In the genomic region with DNA sequence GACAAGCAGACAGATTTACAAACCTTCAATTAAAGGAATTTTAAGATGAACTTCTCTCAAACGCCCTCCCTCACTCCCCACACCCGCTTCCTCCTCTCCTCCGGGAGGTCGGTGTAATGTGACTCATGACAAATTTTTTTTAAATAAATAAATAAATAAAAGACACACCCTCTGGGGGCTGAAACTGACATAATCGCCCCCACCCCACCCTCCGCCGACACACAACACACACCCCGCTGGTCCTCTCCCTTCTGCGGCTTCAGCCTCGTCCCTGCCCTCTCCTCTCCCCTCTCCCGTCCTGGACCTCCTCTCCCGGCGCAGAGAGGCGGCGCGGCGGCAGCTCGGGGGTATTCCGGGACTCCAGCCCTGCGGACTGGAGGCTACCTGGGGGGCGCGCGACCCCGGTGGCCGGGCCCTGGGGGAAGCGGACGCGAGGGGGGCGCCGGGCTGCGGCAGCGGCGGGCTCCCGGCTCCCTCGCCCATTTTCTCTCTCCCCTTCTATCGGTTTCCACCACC, we compare ENCODE assay signal across 8 cellular contexts. TPM values are rescaled to one million over a fixed set of nuclear protein-coding genes. Genes with fewer than 3 reads are reported as not detected.
DNase-seq lines count a peak whose midpoint lies in the region; ATAC-seq and TF ChIP-seq lines count a peak whose summit lies in the region.

No MANE protein-coding gene starts in this region.

- H3K79me2 ChIP-seq in mammary epithelial cell (ENCODE audit: insufficient read depth, low read length), result peaks cover 55% of the 10 kb centered on the region

- H4K20me1 ChIP-seq in mammary epithelial cell (ENCODE audit: insufficient read depth, low read length), result no peaks in the 10 kb centered on the region

- H3K36me3 ChIP-seq in mammary epithelial cell (ENCODE audit: insufficient read depth, low read length), result no peaks in the 10 kb centered on the region

- BruUV-seq in mammary epithelial cell (replicated peaks; lab: Mats Ljungman, UMichigan), result TSS peak; percentile 4

- DNase-seq in CMK (ENCODE audit: low read depth) (peak; percentile 29), HuH-7.5 (ENCODE audit: low spot score) (peak; percentile 11), UCSD-AML1 (lab: John Stamatoyannopoulos, UW; ENCODE audit: unreplicated experiment) (peak; percentile 74), mammary epithelial cell (peak; percentile 82), iris pigment epithelial cell (ENCODE audit: low read depth) (peak; percentile 82), middle frontal gyrus (ENCODE audit: extremely low spot score, low spot score) (no peak)
- DNase-seq in stimulated activated CD4-positive, alpha-beta T cell treated with anti-CD3 and anti-CD28 coated beads, Interleukin-12 subunit alpha, Interleukin-12 subunit beta, amount 100 ng/mL, for 24 hours (ENCODE audit: low read depth in 2 of 2), result peak; percentile 10 to 35

- H3K27me3 ChIP-seq in mammary epithelial cell (ENCODE audit: insufficient read depth, low read length), result no peaks in the 10 kb centered on the region

- intact Hi-C loops in mammary epithelial cell (cut with micrococcal nuclease), result loop anchor here (1.0 kb wide), 1 partner anchor 79 kb away; no protein-coding TSS in a partner anchor

- dilution Hi-C loops in mammary epithelial cell (cut with HindIII; ENCODE audit: low sequenced_read_pairs), result no loop called here

- H3K9ac ChIP-seq in mammary epithelial cell (ENCODE audit: insufficient read depth, low read length), result peak overlapping the region; percentile 100

- TF ChIP-seq CTCF in mammary epithelial cell (conservative IDR thresholded peaks at IDR 0.05 in 1 of 2, IDR thresholded peaks at IDR 0.05 in 1 of 2; ENCODE audit: extremely low read depth in 1 of 2, insufficient read depth in 1 of 2, low read depth in 1 of 2, low read length in 2 of 2), result no peak

- CTCF ChIA-PET in mammary epithelial cell (lab: Charles Lee; ENCODE audit: low non-redundant PET), result no interaction called here

- WGBS in mammary epithelial cell (ENCODE audit: low coverage, missing lambda C conversion rate), result 3% methylated on average over 9 of the region's 36 CpGs

- H3K27ac ChIP-seq in mammary epithelial cell (ENCODE audit: insufficient read depth, low read depth, low read length), result peak overlapping the region; percentile 100

- H3K4me3 ChIP-seq in mammary epithelial cell (replicated peaks in 1 of 3; ENCODE audit: insufficient read depth in 1 of 3, low read depth in 2 of 3, low read length in 3 of 3), result peak overlapping the region; percentile 88 to 100 (median 89)

- in situ Hi-C loops in mammary epithelial cell (cut with MboI; ENCODE audit: low sequenced_read_pairs in 2 of 2), result no loop called here

- H3K9me3 ChIP-seq in mammary epithelial cell (replicated peaks; ENCODE audit: insufficient read depth, low read length), result no peaks in the 10 kb centered on the region

- peaks cover 19% of the 10 kb centered on the region for H3K4me1 ChIP-seq in mammary epithelial cell (ENCODE audit: insufficient read depth, low read length)

- H3K4me2 ChIP-seq in mammary epithelial cell (ENCODE audit: insufficient read depth, low read depth, low read length), result peak overlapping the region; percentile 94

- peak overlapping the region; percentile 60 for H2AFZ ChIP-seq in mammary epithelial cell (ENCODE audit: low read depth, low read length)

- ATAC-seq in GM21390 (IDR thresholded peaks at IDR 0.05; ENCODE audit: unreplicated experiment), result peak; percentile 12

RNA-seq across cellular contexts. Expression of gene ABI1, which starts 0.7 kb away (rescaled TPM):
- 10 to 100 TPM; 55.2 to 72.6 TPM for total RNA-seq in mammary epithelial cell
- polyA plus RNA-seq in mammary epithelial cell, result 58.1 TPM
- polyA minus RNA-seq in mammary epithelial cell, result 33.0 TPM
